In the genomic region with DNA sequence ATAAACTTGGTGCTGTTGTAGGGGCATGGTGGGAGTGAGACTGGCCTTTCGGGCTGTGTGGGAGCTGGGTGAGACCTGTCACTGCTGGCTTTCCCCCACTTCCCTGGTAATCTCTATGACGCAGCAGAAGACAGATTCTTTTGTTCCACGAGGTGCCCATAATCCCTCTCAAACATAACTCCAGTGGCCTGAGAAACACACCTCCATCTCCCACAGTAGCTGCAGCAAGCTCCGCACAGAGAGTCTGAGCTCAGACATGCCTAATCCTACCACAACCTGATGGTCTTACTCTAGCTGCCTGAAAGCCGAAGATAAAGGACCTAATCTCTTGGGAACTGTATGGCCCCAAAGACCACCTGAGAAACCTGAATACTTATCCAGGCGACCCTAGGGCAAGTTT, we compare ENCODE assay signal across 27 cellular contexts.
"Had no signal": no experiment of that assay in that cellular context is flagged by ENCODE, and none has a peak within 500 bp of the region (broad histone marks: within the 10 kb centered on the region; RNA-seq: fewer than 3 reads in every experiment).

No MANE protein-coding gene starts in this region.

- DNase-seq: heart left ventricle; islet precursor cell; left ventricle myocardium inferior; mesendoderm; mucosa of descending colon; naive thymus-derived CD4-positive, alpha-beta T cell; nucleus accumbens; pancreas; right lobe of liver; stimulated activated CD4-positive, alpha-beta T cell treated with anti-CD3 and anti-CD28 coated beads, Interleukin-1b, Interleukin-23, amount 100 ng/mL, for 48 hours; stimulated activated CD4-positive, alpha-beta T cell treated with anti-CD3 and anti-CD28 coated beads, Interleukin-2, amount 100 ng/mL, for 48 hours; stimulated activated CD4-positive, alpha-beta T cell treated with anti-CD3 and anti-CD28 coated beads, Interleukin-4, amount 100 ng/mL, for 4 hours; stimulated activated CD8-positive, alpha-beta memory T cell treated with anti-CD3 and anti-CD28 coated beads, Interleukin-4, amount 100 ng/mL, for 48 hours; stimulated activated naive CD4-positive, alpha-beta T cell treated with Interleukin-2 at 50 U/mL for 16 hours; stimulated activated naive CD8-positive, alpha-beta T cell treated with anti-CD3 and anti-CD28 coated beads, Interleukin-15, amount 100 ng/mL, for 72 hours; substantia nigra; thyroid gland; transverse colon; upper lobe of right lung had no signal

- H3K27ac Mint-ChIP-seq: mesothelial cell of epicardium; naive thymus-derived CD4-positive, alpha-beta T cell; natural killer cell treated with Interleukin-12 subunit alpha and Interleukin-12 subunit beta and Interleukin-15 and Interleukin-18, amount 100 ng/mL, for 72 hours; stimulated activated memory B cell treated with anti-CD40 and anti-IgM and Interleukin-4, amounts not matched to agents 10 μg/mL and 1 μg/mL and 100 μg/mL, for 72 hours; stimulated activated naive CD8-positive, alpha-beta T cell treated with anti-CD3 and anti-CD28 coated beads, Interleukin-15, amount 100 ng/mL, for 72 hours had no signal

- H3K27me3 Mint-ChIP-seq: natural killer cell treated with Interleukin-12 subunit alpha and Interleukin-12 subunit beta and Interleukin-15 and Interleukin-18, amount 100 ng/mL, for 72 hours had no signal

- H3K27ac ChIP-seq: heart left ventricle, left ventricle myocardium inferior, pancreas, prostate gland, right atrium auricular region, right lobe of liver, thyroid gland, transverse colon, upper lobe of right lung had no signal

- H3K9me3 ChIP-seq: pancreas, prostate gland, right lobe of liver, thyroid gland had no signal

- FAIRE-seq: pancreas, urothelium cell line had no signal

- H3K4me3 Mint-ChIP-seq: mesothelial cell of epicardium; naive thymus-derived CD4-positive, alpha-beta T cell; natural killer cell treated with Interleukin-12 subunit alpha and Interleukin-12 subunit beta and Interleukin-15 and Interleukin-18, amount 100 ng/mL, for 72 hours; stimulated activated memory B cell treated with anti-CD40 and anti-IgM and Interleukin-4, amounts not matched to agents 10 μg/mL and 1 μg/mL and 100 μg/mL, for 72 hours; stimulated activated naive CD8-positive, alpha-beta T cell treated with anti-CD3 and anti-CD28 coated beads, Interleukin-15, amount 100 ng/mL, for 72 hours had no signal

- H3K4me3 ChIP-seq: heart left ventricle, left ventricle myocardium inferior, lung, mucosa of descending colon, pancreas, prostate gland, right atrium auricular region, right lobe of liver, smooth muscle cell, thyroid gland, transverse colon, upper lobe of right lung had no signal

- ATAC-seq: heart left ventricle; mucosa of descending colon; naive thymus-derived CD4-positive, alpha-beta T cell; natural killer cell treated with Interleukin-12 subunit alpha and Interleukin-12 subunit beta and Interleukin-15 and Interleukin-18, amount 100 ng/mL, for 72 hours; pancreas; right lobe of liver; stimulated activated memory B cell treated with anti-CD40 and anti-IgM and Interleukin-4, amounts not matched to agents 10 μg/mL and 1 μg/mL and 100 μg/mL, for 72 hours; stimulated activated naive CD8-positive, alpha-beta T cell treated with anti-CD3 and anti-CD28 coated beads, Interleukin-15, amount 100 ng/mL, for 72 hours; upper lobe of right lung had no signal

- H3K4me1 Mint-ChIP-seq: mesothelial cell of epicardium; naive thymus-derived CD4-positive, alpha-beta T cell; stimulated activated memory B cell treated with anti-CD40 and anti-IgM and Interleukin-4, amounts not matched to agents 10 μg/mL and 1 μg/mL and 100 μg/mL, for 72 hours; stimulated activated naive CD8-positive, alpha-beta T cell treated with anti-CD3 and anti-CD28 coated beads, Interleukin-15, amount 100 ng/mL, for 72 hours had no signal

- H3K4me2 ChIP-seq: smooth muscle cell had no signal

- H3K27me3 ChIP-seq: heart left ventricle, pancreas, right atrium auricular region, right lobe of liver, thyroid gland, transverse colon, upper lobe of right lung had no signal

- H3K36me3 ChIP-seq: heart left ventricle, left ventricle myocardium inferior, pancreas, prostate gland, right atrium auricular region, right lobe of liver, thyroid gland, transverse colon, upper lobe of right lung had no signal

- H3K4me1 ChIP-seq: heart left ventricle, left ventricle myocardium inferior, pancreas, prostate gland, right atrium auricular region, right lobe of liver, thyroid gland, transverse colon, upper lobe of right lung had no signal
